9 cellular contexts compared by ENCODE assay signal in genomic region chr1:121238384-121238783, GRCh38. TPM values are rescaled to one million over a fixed set of nuclear protein-coding genes. Genes with fewer than 3 reads are reported as not detected.
DNase-seq lines count a peak whose midpoint lies in the region; ATAC-seq and TF ChIP-seq lines count a peak whose summit lies in the region.
"Not testable (repeated sequence)": the region's sequence is repeated elsewhere in the genome, so short reads cannot be mapped to it uniquely, and the experiment has no call there.
"Had no signal": no experiment of that assay in that cellular context is flagged by ENCODE, and none has a peak within 500 bp of the region (broad histone marks: within the 10 kb centered on the region; RNA-seq: fewer than 3 reads in every experiment).

No MANE protein-coding gene starts in this region.

- H3K27me3 Mint-ChIP-seq in activated T-helper 17 cell treated with anti-CD3 and anti-CD28 coated beads, Interleukin-2, amount 50 U/mL, for 72 hours: not testable (repeated sequence)

- H3K9me3 Mint-ChIP-seq in activated T-helper 17 cell treated with anti-CD3 and anti-CD28 coated beads, Interleukin-2, amount 50 U/mL, for 72 hours: not testable (repeated sequence)

- not testable (repeated sequence) for H3K4me1 Mint-ChIP-seq in activated T-helper 17 cell treated with anti-CD3 and anti-CD28 coated beads, Interleukin-2, amount 50 U/mL, for 72 hours

- TF ChIP-seq POLR2A in GM18505 (IDR thresholded peaks at IDR 0.05; ENCODE audit: borderline replicate concordance, extremely low read depth, insufficient read depth, insufficient read length): not testable (repeated sequence)

- DNase-seq in stimulated activated CD4-positive, alpha-beta T cell treated with anti-CD3 and anti-CD28 coated beads, Interleukin-1b, Interleukin-23, amount 100 ng/mL, for 48 hours: peak; percentile 4

- H3K36me3 Mint-ChIP-seq in activated T-helper 17 cell treated with anti-CD3 and anti-CD28 coated beads, Interleukin-2, amount 50 U/mL, for 72 hours (ENCODE audit: low read depth): not testable (repeated sequence)

- H3K27ac Mint-ChIP-seq in activated T-helper 17 cell treated with anti-CD3 and anti-CD28 coated beads, Interleukin-2, amount 50 U/mL, for 72 hours: not testable (repeated sequence)

- ATAC-seq in GM18505 (IDR thresholded peaks at IDR 0.05; ENCODE audit: unreplicated experiment) (peak; percentile 92), GM19324 (IDR thresholded peaks at IDR 0.05; ENCODE audit: low FRiP score, unreplicated experiment) (peak; percentile 85), GM21515 (IDR thresholded peaks at IDR 0.05; ENCODE audit: unreplicated experiment) (peak; percentile 90), HG02798 (IDR thresholded peaks at IDR 0.05; ENCODE audit: poor library complexity, unreplicated experiment) (peak; percentile 95), HG03108 (IDR thresholded peaks at IDR 0.05; ENCODE audit: unreplicated experiment) (peak; percentile 83), HG03558 (IDR thresholded peaks at IDR 0.05; ENCODE audit: extremely low read depth, unreplicated experiment) (peak; percentile 79)
- ATAC-seq in activated T-helper 17 cell treated with anti-CD3 and anti-CD28 coated beads, Interleukin-2, amount 50 U/mL, for 72 hours (replicated peaks): peak; percentile 93

- H3K4me3 Mint-ChIP-seq in activated T-helper 17 cell treated with anti-CD3 and anti-CD28 coated beads, Interleukin-2, amount 50 U/mL, for 72 hours: not testable (repeated sequence)

RNA-seq across cellular contexts. Expression of gene SRGAP2C, which starts 53.6 kb away (rescaled TPM):
- total RNA-seq in activated T-helper 17 cell treated with anti-CD3 and anti-CD28 coated beads, Interleukin-2, amount 50 U/mL, for 72 hours: 10 to 100 TPM; 18.7 to 27.6 TPM

RNA-seq across cellular contexts. Expression of gene FAM72B, which starts 54.2 kb away (rescaled TPM):
- total RNA-seq in activated T-helper 17 cell treated with anti-CD3 and anti-CD28 coated beads, Interleukin-2, amount 50 U/mL, for 72 hours: 10 to 100 TPM; 18.6 to 22.9 TPM
- total RNA-seq: body of pancreas had no signal

Comparison
In these comparisons a context has a peak if more than half of its experiments do, and no peak if none do; other contexts are left out.
1. Peak in every context shown above with its lines: DNase-seq and ATAC-seq.